Comparison of ENCODE assay signal across 8 cellular contexts in the genomic region with DNA sequence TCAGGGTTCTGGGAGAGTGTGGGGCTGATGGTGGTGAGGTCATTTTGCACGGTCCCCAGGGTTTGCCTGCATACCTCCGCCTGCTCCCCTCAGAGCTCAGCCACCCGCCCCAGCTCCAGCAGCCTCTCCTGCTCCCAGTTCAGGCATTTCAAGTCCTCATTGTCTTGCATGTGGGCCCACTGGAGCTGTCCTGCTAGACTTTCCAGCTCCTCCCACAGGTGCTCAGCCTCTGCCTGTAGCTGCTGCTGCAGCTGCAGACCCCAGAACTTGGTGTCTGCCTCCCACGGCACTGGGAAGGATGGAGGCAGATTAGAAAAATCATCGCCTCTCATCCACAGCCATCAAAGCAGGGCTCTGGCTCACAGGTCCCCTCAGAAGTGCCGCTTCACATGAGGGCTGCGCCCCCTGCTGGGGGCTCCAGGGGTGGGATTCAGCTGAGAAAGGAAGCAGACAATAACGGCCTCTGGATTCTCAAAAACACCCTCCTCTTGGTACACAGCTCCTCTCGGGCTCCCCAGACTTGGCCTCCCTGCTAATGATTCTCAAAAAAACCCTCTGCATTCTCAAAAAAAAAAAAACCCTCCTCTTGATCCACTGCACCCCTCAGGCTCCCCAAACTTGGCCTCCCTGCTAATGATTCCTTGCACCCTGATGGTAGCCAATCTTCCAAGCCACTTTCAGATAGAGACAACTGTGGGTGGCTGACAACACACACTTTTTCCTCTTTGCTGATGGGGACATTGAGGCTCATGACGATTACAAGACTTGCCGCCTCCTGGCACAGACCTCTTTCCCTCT.
A peak's percentile ranks its signal among the peaks of the same experiment; 100 is the strongest.
DNase-seq lines count a peak whose midpoint lies in the region; ATAC-seq and TF ChIP-seq lines count a peak whose summit lies in the region.

No MANE protein-coding gene starts in this region.

- intact Hi-C loops in left lung (cut with DNase I): no loop called here

- CTCF ChIA-PET in GM10248 (lab: Yijun Ruan, JAX): interaction anchor here (0.8 to 2.4 kb wide), 14 partner anchors 9 to 40 kb away, joined by 3 to 14 read pairs (median 4); no protein-coding TSS in a partner anchor

- DNase-seq in GM10248 (ENCODE audit: extremely low spot score) (peak; percentile 47), M059J (ENCODE audit: low read depth) (peak; percentile 46), WERI-Rb-1 (peak; percentile 85), cardiac fibroblast (ENCODE audit: low read depth in 2 of 2) (peak; percentile 76 to 79), left lung (peak; percentile 44 to 88)
- DNase-seq in stimulated activated CD4-positive, alpha-beta T cell treated with anti-CD3 and anti-CD28 coated beads, TNF-alpha, amount 100 ng/mL, for 48 hours (ENCODE audit: low read depth in 3 of 3): peak; percentile 52 to 63 (median 59)

- H3K9me3 ChIP-seq in WERI-Rb-1 (ENCODE audit: severe bottlenecking): peaks cover 3% of the 10 kb centered on the region
- H3K9me3 ChIP-seq in left lung: peaks cover 0 to 2% of the 10 kb centered on the region in 2 donors

- no peaks in the 10 kb centered on the region for H3K27me3 ChIP-seq in WERI-Rb-1 (ENCODE audit: insufficient read depth, low read depth, severe bottlenecking)
- no peaks in the 10 kb centered on the region for H3K27me3 ChIP-seq in left lung

- peak; percentile 87 for ATAC-seq in left lung
- ATAC-seq in HG02642 (IDR thresholded peaks at IDR 0.05; ENCODE audit: poor library complexity, unreplicated experiment): no peak
- no peak for ATAC-seq in HG03039 (IDR thresholded peaks at IDR 0.05; ENCODE audit: unreplicated experiment)

- H3K4me1 ChIP-seq in left lung: no peaks in the 10 kb centered on the region

- no peak overlapping the region for H3K4me3 ChIP-seq in WERI-Rb-1 (ENCODE audit: low read depth, low read length)
- H3K4me3 ChIP-seq in cardiac fibroblast (replicated peaks in 1 of 2; ENCODE audit: low read depth in 2 of 2, low read length in 2 of 2): no peak overlapping the region
- H3K4me3 ChIP-seq in left lung: no peak overlapping the region

- TF ChIP-seq CTCF in GM10248 (IDR thresholded peaks at IDR 0.05; ENCODE audit: control extremely low read depth, extremely low read depth, low read depth, missing control alignments) (peak; percentile 57), WERI-Rb-1 (IDR thresholded peaks at IDR 0.05; ENCODE audit: low read depth, low read length) (peak; percentile 85), cardiac fibroblast (IDR thresholded peaks at IDR 0.05; ENCODE audit: low read depth, low read length) (peak; percentile 92), left lung (IDR thresholded peaks at IDR 0.05) (peak; percentile 62 to 75)

- H3K27ac ChIP-seq in WERI-Rb-1: no peak overlapping the region
- no peak overlapping the region for H3K27ac ChIP-seq in left lung

- no peaks in the 10 kb centered on the region for H3K36me3 ChIP-seq in WERI-Rb-1
- no peaks in the 10 kb centered on the region for H3K36me3 ChIP-seq in left lung

- POLR2A ChIA-PET in GM10248 (lab: Yijun Ruan, JAX): no interaction called here
